Comparison of ENCODE assay signal across 8 cellular contexts in genomic region chr20:9359561-9360308, GRCh38.
DNase-seq lines count a peak whose midpoint lies in the region; ATAC-seq and TF ChIP-seq lines count a peak whose summit lies in the region.

No MANE protein-coding gene starts in this region.

- TF ChIP-seq CTCF in endodermal cell (conservative IDR thresholded peaks at IDR 0.05): peak; percentile 76

- H3K4me3 Mint-ChIP-seq in endodermal cell: no peak overlapping the region

- peaks cover 2% of the 10 kb centered on the region for H3K36me3 Mint-ChIP-seq in endodermal cell (ENCODE audit: low read depth)

- H3K9me3 Mint-ChIP-seq in endodermal cell: no peaks in the 10 kb centered on the region

- peak; percentile 69 for DNase-seq in AG08395 (ENCODE audit: low spot score)
- peak; percentile 49 to 62 for DNase-seq in HAP-1 (ENCODE audit: low spot score in 2 of 2)
- DNase-seq in NOMO-1 treated with DMSO at 0.1 percent for 48 hours (lab: John Stamatoyannopoulos, UW; ENCODE audit: unreplicated experiment): peak; percentile 28
- peak; percentile 77 for DNase-seq in endodermal cell
- DNase-seq in DMS79 (lab: John Stamatoyannopoulos, UW): no peak

- ATAC-seq in GM21529 (IDR thresholded peaks at IDR 0.05; ENCODE audit: unreplicated experiment) (no peak), HG02642 (IDR thresholded peaks at IDR 0.05; ENCODE audit: poor library complexity, unreplicated experiment) (no peak)

- H3K27me3 Mint-ChIP-seq in endodermal cell (ENCODE audit: insufficient read depth): no peaks in the 10 kb centered on the region

- H3K27ac Mint-ChIP-seq in endodermal cell: no peak overlapping the region

- H3K4me1 Mint-ChIP-seq in endodermal cell: no peaks in the 10 kb centered on the region

- in situ Hi-C loops in HAP-1 (cut with MboI; ENCODE audit: low sequenced_read_pairs): loop anchor here (5.0 kb wide), 1 partner anchor 602 kb away; no protein-coding TSS in a partner anchor

- H3K36me3 ChIP-seq in HAP-1 (replicated peaks) (no peaks in the 10 kb centered on the region), endodermal cell (ENCODE audit: control insufficient read depth, insufficient read depth, low read length) (no peaks in the 10 kb centered on the region), mucosa of rectum (ENCODE audit: control insufficient read depth in 2 of 2, insufficient read depth in 2 of 2, low read length in 2 of 2) (peaks cover 4 to 14% of the 10 kb centered on the region in 2 donors)

- H3K9ac ChIP-seq in endodermal cell (ENCODE audit: extremely low read depth, low read length, poor library complexity, severe bottlenecking) (no peak overlapping the region), mucosa of rectum (ENCODE audit: low read depth in 1 of 2, low read length in 2 of 2) (no peak overlapping the region)

- H3K9me3 ChIP-seq in HAP-1: no peaks in the 10 kb centered on the region
- H3K9me3 ChIP-seq in endodermal cell (ENCODE audit: control insufficient read depth, low read length): no peaks in the 10 kb centered on the region
- no peaks in the 10 kb centered on the region for H3K9me3 ChIP-seq in mucosa of rectum (ENCODE audit: control insufficient read depth in 2 of 2, low read length in 2 of 2)

- peak overlapping the region; percentile 18 for H3K27ac ChIP-seq in endodermal cell (ENCODE audit: low read depth, low read length)
- peak overlapping the region in 1 of 2 donors; percentile 50 for H3K27ac ChIP-seq in mucosa of rectum (ENCODE audit: low read depth in 2 of 2, low read length in 2 of 2)

- H3K27me3 ChIP-seq in HAP-1 (ENCODE audit: low read depth): no peaks in the 10 kb centered on the region
- H3K27me3 ChIP-seq in endodermal cell (ENCODE audit: control insufficient read depth, insufficient read depth, low read length, poor library complexity, severe bottlenecking): no peaks in the 10 kb centered on the region
- no peaks in the 10 kb centered on the region for H3K27me3 ChIP-seq in mucosa of rectum (ENCODE audit: control insufficient read depth in 2 of 2, insufficient read depth in 2 of 2, low read length in 2 of 2)

- H3K4me3 ChIP-seq in HAP-1 (no peak overlapping the region), endodermal cell (ENCODE audit: low read length) (no peak overlapping the region), mucosa of rectum (ENCODE audit: low read length in 2 of 2) (peak overlapping the region; percentile 44 to 55)

- H3K4me1 ChIP-seq in HAP-1 (no peaks in the 10 kb centered on the region), endodermal cell (ENCODE audit: control insufficient read depth, insufficient read depth, low read length) (no peaks in the 10 kb centered on the region), mucosa of rectum (ENCODE audit: control insufficient read depth in 2 of 2, insufficient read depth in 2 of 2, low read length in 2 of 2) (peaks cover 4 to 7% of the 10 kb centered on the region in 2 donors)

- WGBS in endodermal cell (ENCODE audit: insufficient coverage in 1 of 2, insufficient read length in 1 of 2), 2 experiments: 82 to 85% methylated on average over 12 to 14 of the region's 14 CpGs

Comparison
In these comparisons a context has a peak if more than half of its experiments do, and no peak if none do; other contexts are left out.
1. H3K4me3 ChIP-seq: peak in mucosa of rectum (2 of 2); none in HAP-1 (single experiment) and endodermal cell (single experiment).